13 cellular contexts compared by ENCODE assay signal in genomic region chr12:132719954-132720324, GRCh38. TPM values are rescaled to one million over a fixed set of nuclear protein-coding genes. Genes with fewer than 3 reads are reported as not detected.
DNase-seq lines count a peak whose midpoint lies in the region; ATAC-seq and TF ChIP-seq lines count a peak whose summit lies in the region.
"Had no signal": no experiment of that assay in that cellular context is flagged by ENCODE, and none has a peak within 500 bp of the region (broad histone marks: within the 10 kb centered on the region; RNA-seq: fewer than 3 reads in every experiment).

No MANE protein-coding gene starts in this region.

- DNase-seq in Right ventricle myocardium superior = peak; percentile 26
- DNase-seq in Right ventricle myocardium inferior (ENCODE audit: missing footprints) = no peak
- DNase-seq in PC-3 = no peak
- no peak for DNase-seq in mesothelial cell of epicardium (ENCODE audit: low spot score in 2 of 2, unreplicated experiment in 2 of 2)
- DNase-seq in stimulated activated naive B cell treated with anti-CD40 and anti-IgM and Interleukin-4, amounts not matched to agents 10 μg/mL and 1 μg/mL and 100 μg/mL, for 72 hours = no peak
- DNase-seq in aorta = no peak
- DNase-seq in GM13976 (ENCODE audit: low spot score) = no peak
- no peak for DNase-seq in COLO829 (ENCODE audit: low spot score)
- DNase-seq: CD8-positive, alpha-beta memory T cell; DMS 273 treated with DMSO at 0.1 percent for 48 hours; GM23248; IMR-90 had no signal

- POLR2A ChIA-PET in PC-3 (lab: Charles Lee; ENCODE audit: unreplicated experiment) = no interaction called here

- H3K27ac ChIP-seq in PC-3 (ENCODE audit: low read length) = peak overlapping the region; percentile 52
- no peak overlapping the region for H3K27ac ChIP-seq in aorta (ENCODE audit: low read depth in 1 of 2, low read length in 2 of 2)
- H3K27ac ChIP-seq: A549, GM23248 had no signal

- H3K36me3 Mint-ChIP-seq in mesothelial cell of epicardium = peaks cover 27% of the 10 kb centered on the region
- peaks cover 45 to 54% of the 10 kb centered on the region in 2 donors for H3K36me3 Mint-ChIP-seq in stimulated activated naive B cell treated with anti-CD40 and anti-IgM and Interleukin-4, amounts not matched to agents 10 μg/mL and 1 μg/mL and 100 μg/mL, for 72 hours

- H3K4me1 ChIP-seq in PC-3 (ENCODE audit: insufficient read depth, low read length) (peaks cover 11% of the 10 kb centered on the region), aorta (ENCODE audit: control insufficient read depth in 1 of 2, insufficient read depth in 2 of 2, low read length in 2 of 2) (no peaks in the 10 kb centered on the region)
- H3K4me1 ChIP-seq: A549 had no signal

- no peaks in the 10 kb centered on the region for H3K27me3 Mint-ChIP-seq in mesothelial cell of epicardium (ENCODE audit: low read depth)
- no peaks in the 10 kb centered on the region for H3K27me3 Mint-ChIP-seq in stimulated activated naive B cell treated with anti-CD40 and anti-IgM and Interleukin-4, amounts not matched to agents 10 μg/mL and 1 μg/mL and 100 μg/mL, for 72 hours
- H3K27me3 Mint-ChIP-seq: CD8-positive, alpha-beta memory T cell had no signal

- H3K4me3 Mint-ChIP-seq in mesothelial cell of epicardium = no peak overlapping the region
- no peak overlapping the region for H3K4me3 Mint-ChIP-seq in stimulated activated naive B cell treated with anti-CD40 and anti-IgM and Interleukin-4, amounts not matched to agents 10 μg/mL and 1 μg/mL and 100 μg/mL, for 72 hours
- H3K4me3 Mint-ChIP-seq: CD8-positive, alpha-beta memory T cell had no signal

- peaks cover 7% of the 10 kb centered on the region for H3F3A ChIP-seq in PC-3 (ENCODE audit: low read length, unreplicated experiment)

- no peak for ATAC-seq in Right ventricle myocardium superior (ENCODE audit: poor library complexity)
- ATAC-seq in Right ventricle myocardium inferior = no peak
- ATAC-seq in PC-3 = no peak
- ATAC-seq in stimulated activated naive B cell treated with anti-CD40 and anti-IgM and Interleukin-4, amounts not matched to agents 10 μg/mL and 1 μg/mL and 100 μg/mL, for 72 hours (replicated peaks) = no peak
- ATAC-seq in aorta (ENCODE audit: low FRiP score) = no peak

- H2AFZ ChIP-seq in PC-3 (ENCODE audit: low read length) = no peak overlapping the region
- H2AFZ ChIP-seq: GM23248 had no signal

- peak overlapping the region; percentile 30 for H3K27ac Mint-ChIP-seq in mesothelial cell of epicardium
- H3K27ac Mint-ChIP-seq in stimulated activated naive B cell treated with anti-CD40 and anti-IgM and Interleukin-4, amounts not matched to agents 10 μg/mL and 1 μg/mL and 100 μg/mL, for 72 hours = peak overlapping the region; percentile 42

- H3K9me2 ChIP-seq in PC-3 (replicated peaks; ENCODE audit: low read length) = no peaks in the 10 kb centered on the region

- intact Hi-C loops in Right ventricle myocardium superior (cut with DNase I) = no loop called here
- intact Hi-C loops in Right ventricle myocardium inferior (cut with DNase I) = no loop called here
- intact Hi-C loops in PC-3 (cut with micrococcal nuclease) = no loop called here
- intact Hi-C loops in aorta (cut with DNase I) = no loop called here

- H3K4me3 ChIP-seq in PC-3 (ENCODE audit: low read length) (no peak overlapping the region), aorta (ENCODE audit: low read length in 2 of 2) (no peak overlapping the region)
- H3K4me3 ChIP-seq: A549, GM23248 had no signal

- no peaks in the 10 kb centered on the region for H3K4me1 Mint-ChIP-seq in mesothelial cell of epicardium
- H3K4me1 Mint-ChIP-seq in stimulated activated naive B cell treated with anti-CD40 and anti-IgM and Interleukin-4, amounts not matched to agents 10 μg/mL and 1 μg/mL and 100 μg/mL, for 72 hours = peaks cover 0 to 5% of the 10 kb centered on the region in 2 donors
- H3K4me1 Mint-ChIP-seq: CD8-positive, alpha-beta memory T cell had no signal

- WGBS in aorta, 2 donors = 93 to 94% methylated on average over 12 of the region's 12 CpGs

- H4K20me1 ChIP-seq in PC-3 (ENCODE audit: low read length) = peaks cover 31% of the 10 kb centered on the region

- H3K9ac ChIP-seq in PC-3 (ENCODE audit: low read length) = no peak overlapping the region
- H3K9ac ChIP-seq: GM23248 had no signal

- in situ Hi-C loops in GM13976 (cut with MboI; ENCODE audit: low sequenced_read_pairs, unreplicated experiment) = no loop called here

- no TSS peak for BruUV-seq in PC-3 (replicated peaks; lab: Mats Ljungman, UMichigan)

- H3K79me2 ChIP-seq in PC-3 (ENCODE audit: low read length) = peaks cover 4% of the 10 kb centered on the region

- peaks cover 53% of the 10 kb centered on the region for H3K36me3 ChIP-seq in PC-3 (ENCODE audit: low read depth, low read length)
- peaks cover 0 to 5% of the 10 kb centered on the region in 2 donors for H3K36me3 ChIP-seq in aorta (ENCODE audit: control insufficient read depth in 1 of 2, insufficient read depth in 2 of 2, low read length in 1 of 2)

- no peak overlapping the region for H3K4me2 ChIP-seq in PC-3 (ENCODE audit: low read length)
- H3K4me2 ChIP-seq: A549 had no signal

- TF ChIP-seq CTCF in PC-3 (conservative IDR thresholded peaks at IDR 0.05; ENCODE audit: low read depth, low read length) (no peak), mesothelial cell of epicardium (IDR thresholded peaks at IDR 0.05; ENCODE audit: unreplicated experiment) (no peak), GM13976 (IDR thresholded peaks at IDR 0.05; ENCODE audit: borderline replicate concordance, control extremely low read depth, extremely low read depth, insufficient read depth, missing control alignments) (no peak)

- H3K9me3 Mint-ChIP-seq in mesothelial cell of epicardium = no peaks in the 10 kb centered on the region
- no peaks in the 10 kb centered on the region for H3K9me3 Mint-ChIP-seq in stimulated activated naive B cell treated with anti-CD40 and anti-IgM and Interleukin-4, amounts not matched to agents 10 μg/mL and 1 μg/mL and 100 μg/mL, for 72 hours
- H3K9me3 Mint-ChIP-seq: CD8-positive, alpha-beta memory T cell had no signal

- CTCF ChIA-PET in PC-3 (lab: Charles Lee) = no interaction called here

- H3K27me3 ChIP-seq in PC-3 (ENCODE audit: low read length) = no peaks in the 10 kb centered on the region
- H3K27me3 ChIP-seq in aorta (ENCODE audit: control insufficient read depth in 1 of 2, insufficient read depth in 2 of 2, low read length in 1 of 2) = no peaks in the 10 kb centered on the region

- H3K9me3 ChIP-seq in PC-3 (ENCODE audit: low read length) (no peaks in the 10 kb centered on the region), aorta (ENCODE audit: control insufficient read depth, low read length) (no peaks in the 10 kb centered on the region)
- H3K9me3 ChIP-seq: A549 had no signal

RNA-seq across cellular contexts. Expression of gene PGAM5, which starts 9.3 kb away (rescaled TPM):
- 32.6 TPM for total RNA-seq in Right ventricle myocardium superior
- 34.1 TPM for total RNA-seq in Right ventricle myocardium inferior
- total RNA-seq in PC-3 (2014; rRNA removed) = 135 and 158 TPM in 2 replicates
- 23.5 to 26.6 TPM (median 24.5 TPM) in 3 replicates for total RNA-seq in mesothelial cell of epicardium
- 10 to 100 TPM; 12.9 to 17.3 TPM for total RNA-seq in aorta
- polyA plus RNA-seq in aorta = 1 to 10 TPM; 6.6 to 7.8 TPM

RNA-seq across cellular contexts. Expression of gene PXMP2, which starts 32.6 kb away (rescaled TPM):
- total RNA-seq in Right ventricle myocardium superior (54.9 TPM), Right ventricle myocardium inferior (62.5 TPM), PC-3 (2014; rRNA removed) (38.6 and 42.7 TPM in 2 replicates), mesothelial cell of epicardium (23.6 to 25.2 TPM (median 25.0 TPM) in 3 replicates), aorta (10 to 100 TPM; 13.0 to 16.3 TPM)
- polyA plus RNA-seq in aorta = 10 to 100 TPM; 23.8 to 70.7 TPM

RNA-seq across cellular contexts. Expression of gene POLE, which starts 32.8 kb away (rescaled TPM):
- 10.3 TPM for total RNA-seq in Right ventricle myocardium superior
- 12.1 TPM for total RNA-seq in Right ventricle myocardium inferior
- total RNA-seq in PC-3 (2014; rRNA removed) = 91.7 and 96.1 TPM in 2 replicates
- total RNA-seq in mesothelial cell of epicardium = 114 to 124 TPM (median 122 TPM) in 3 replicates
- 10 to 100 TPM; 33.0 to 46.8 TPM for total RNA-seq in aorta
- 10 to 100 TPM in 1 of 2 donors, 1 to 10 TPM in 1; 7.5 to 41.4 TPM for polyA plus RNA-seq in aorta

RNA-seq across cellular contexts. Expression of gene ANKLE2, which starts 41.7 kb away (rescaled TPM):
- 25.6 TPM for total RNA-seq in Right ventricle myocardium superior
- total RNA-seq in Right ventricle myocardium inferior = 24.9 TPM
- total RNA-seq in PC-3 (2014; rRNA removed) = 85.2 and 85.9 TPM in 2 replicates
- 89.8 to 98.9 TPM (median 93.8 TPM) in 3 replicates for total RNA-seq in mesothelial cell of epicardium
- total RNA-seq in aorta = 10 to 100 TPM; 52.0 to 65.1 TPM
- 10 to 100 TPM in 1 of 2 donors, 1 to 10 TPM in 1; 7.6 to 55.7 TPM for polyA plus RNA-seq in aorta
